In the genomic region with DNA sequence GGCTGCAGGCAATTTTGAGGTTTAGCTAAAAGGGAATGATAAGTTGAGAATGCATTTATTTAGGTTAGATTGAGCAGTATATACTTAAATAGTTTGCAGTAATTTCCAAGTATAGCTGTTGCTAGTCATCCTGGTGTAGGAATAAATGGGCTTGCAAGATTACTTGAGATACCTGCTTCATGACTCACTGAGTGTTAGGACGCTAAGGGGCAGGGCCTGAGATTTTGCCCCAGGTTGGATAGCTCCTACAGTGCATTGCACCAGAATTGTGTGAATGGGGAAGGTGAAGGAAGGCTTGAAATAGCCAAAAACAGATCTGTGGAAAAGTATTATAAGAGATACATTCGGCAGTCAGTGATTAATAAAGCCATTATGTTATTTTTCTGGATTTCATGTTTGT, we compare ENCODE assay signal across 20 cellular contexts.
"Had no signal": no experiment of that assay in that cellular context is flagged by ENCODE, and none has a peak within 500 bp of the region (broad histone marks: within the 10 kb centered on the region; RNA-seq: fewer than 3 reads in every experiment).

No MANE protein-coding gene starts in this region.

- H3K4me1 Mint-ChIP-seq: activated CD4-positive, alpha-beta T cell treated with anti-CD3 and anti-CD28 coated beads for 36 hours; stimulated activated memory B cell treated with anti-CD40 and anti-IgM and Interleukin-4, amounts not matched to agents 10 μg/mL and 1 μg/mL and 100 μg/mL, for 72 hours had no signal

- H3K27ac Mint-ChIP-seq: activated CD4-positive, alpha-beta T cell treated with anti-CD3 and anti-CD28 coated beads for 36 hours; activated naive CD8-positive, alpha-beta T cell; mesothelial cell of epicardium; natural killer cell treated with Interleukin-12 subunit alpha and Interleukin-12 subunit beta and Interleukin-15 and Interleukin-18, amount 100 ng/mL, for 72 hours; stimulated activated memory B cell treated with anti-CD40 and anti-IgM and Interleukin-4, amounts not matched to agents 10 μg/mL and 1 μg/mL and 100 μg/mL, for 72 hours; T-helper 2 cell treated with Interferon-gamma antibody and Interleukin-4, amounts not matched to agents 5 μg/mL and 100 μg/mL, for 36 hours had no signal

- H3K9me3 Mint-ChIP-seq: mesothelial cell of epicardium; natural killer cell treated with Interleukin-12 subunit alpha and Interleukin-12 subunit beta and Interleukin-15 and Interleukin-18, amount 100 ng/mL, for 72 hours; stimulated activated memory B cell treated with anti-CD40 and anti-IgM and Interleukin-4, amounts not matched to agents 10 μg/mL and 1 μg/mL and 100 μg/mL, for 72 hours; T-helper 2 cell treated with Interferon-gamma antibody and Interleukin-4, amounts not matched to agents 5 μg/mL and 100 μg/mL, for 36 hours had no signal

- H3K36me3 ChIP-seq: gastrocnemius medialis, lower lobe of right lung, neutrophil, spleen, upper lobe of right lung had no signal

- H3K4me3 ChIP-seq: gastrocnemius medialis, lower lobe of right lung, spleen, testis, upper lobe of right lung had no signal

- H3K27ac ChIP-seq: gastrocnemius medialis, lower lobe of right lung, neutrophil, parathyroid adenoma, spleen, testis, upper lobe of right lung had no signal

- ATAC-seq: activated CD4-positive, alpha-beta T cell treated with anti-CD3 and anti-CD28 coated beads for 36 hours; gastrocnemius medialis; lower lobe of right lung; natural killer cell treated with Interleukin-12 subunit alpha and Interleukin-12 subunit beta and Interleukin-15 and Interleukin-18, amount 100 ng/mL, for 72 hours; sciatic nerve; stimulated activated memory B cell treated with anti-CD40 and anti-IgM and Interleukin-4, amounts not matched to agents 10 μg/mL and 1 μg/mL and 100 μg/mL, for 72 hours; upper lobe of right lung had no signal

- DNase-seq: activated CD4-positive, alpha-beta T cell treated with anti-CD3 and anti-CD28 coated beads for 36 hours; activated CD4-positive, alpha-beta T cell treated with anti-CD3 and anti-CD28 coated beads, Interleukin-2, amount 50 U/mL, for 48 hours; dermis blood vessel endothelial cell; effector memory CD4-positive, alpha-beta T cell; gastrocnemius medialis; head of caudate nucleus; left cardiac atrium; lower lobe of right lung; spleen; stimulated activated CD4-positive, alpha-beta T cell treated with anti-CD3 and anti-CD28 coated beads, Interleukin-4, amount 100 ng/mL, for 4 hours; testis; upper lobe of right lung had no signal

- H3K4me1 ChIP-seq: gastrocnemius medialis, parathyroid adenoma, spleen, testis, upper lobe of right lung had no signal

- H3K4me3 Mint-ChIP-seq: activated CD4-positive, alpha-beta T cell treated with anti-CD3 and anti-CD28 coated beads for 36 hours; activated naive CD8-positive, alpha-beta T cell; mesothelial cell of epicardium; natural killer cell treated with Interleukin-12 subunit alpha and Interleukin-12 subunit beta and Interleukin-15 and Interleukin-18, amount 100 ng/mL, for 72 hours; stimulated activated memory B cell treated with anti-CD40 and anti-IgM and Interleukin-4, amounts not matched to agents 10 μg/mL and 1 μg/mL and 100 μg/mL, for 72 hours; T-helper 2 cell treated with Interferon-gamma antibody and Interleukin-4, amounts not matched to agents 5 μg/mL and 100 μg/mL, for 36 hours had no signal

- H3K27me3 Mint-ChIP-seq: activated CD4-positive, alpha-beta T cell treated with anti-CD3 and anti-CD28 coated beads for 36 hours; activated naive CD8-positive, alpha-beta T cell; natural killer cell treated with Interleukin-12 subunit alpha and Interleukin-12 subunit beta and Interleukin-15 and Interleukin-18, amount 100 ng/mL, for 72 hours; stimulated activated memory B cell treated with anti-CD40 and anti-IgM and Interleukin-4, amounts not matched to agents 10 μg/mL and 1 μg/mL and 100 μg/mL, for 72 hours had no signal

- H3K27me3 ChIP-seq: gastrocnemius medialis, neutrophil, spleen, testis, upper lobe of right lung had no signal

- H3K36me3 Mint-ChIP-seq: activated naive CD8-positive, alpha-beta T cell; mesothelial cell of epicardium; natural killer cell treated with Interleukin-12 subunit alpha and Interleukin-12 subunit beta and Interleukin-15 and Interleukin-18, amount 100 ng/mL, for 72 hours; stimulated activated memory B cell treated with anti-CD40 and anti-IgM and Interleukin-4, amounts not matched to agents 10 μg/mL and 1 μg/mL and 100 μg/mL, for 72 hours had no signal

- H3K9me3 ChIP-seq: gastrocnemius medialis, lower lobe of right lung, neutrophil, spleen, testis, upper lobe of right lung had no signal
